ENCODE assay signal across 9 cellular contexts in the genomic region with DNA sequence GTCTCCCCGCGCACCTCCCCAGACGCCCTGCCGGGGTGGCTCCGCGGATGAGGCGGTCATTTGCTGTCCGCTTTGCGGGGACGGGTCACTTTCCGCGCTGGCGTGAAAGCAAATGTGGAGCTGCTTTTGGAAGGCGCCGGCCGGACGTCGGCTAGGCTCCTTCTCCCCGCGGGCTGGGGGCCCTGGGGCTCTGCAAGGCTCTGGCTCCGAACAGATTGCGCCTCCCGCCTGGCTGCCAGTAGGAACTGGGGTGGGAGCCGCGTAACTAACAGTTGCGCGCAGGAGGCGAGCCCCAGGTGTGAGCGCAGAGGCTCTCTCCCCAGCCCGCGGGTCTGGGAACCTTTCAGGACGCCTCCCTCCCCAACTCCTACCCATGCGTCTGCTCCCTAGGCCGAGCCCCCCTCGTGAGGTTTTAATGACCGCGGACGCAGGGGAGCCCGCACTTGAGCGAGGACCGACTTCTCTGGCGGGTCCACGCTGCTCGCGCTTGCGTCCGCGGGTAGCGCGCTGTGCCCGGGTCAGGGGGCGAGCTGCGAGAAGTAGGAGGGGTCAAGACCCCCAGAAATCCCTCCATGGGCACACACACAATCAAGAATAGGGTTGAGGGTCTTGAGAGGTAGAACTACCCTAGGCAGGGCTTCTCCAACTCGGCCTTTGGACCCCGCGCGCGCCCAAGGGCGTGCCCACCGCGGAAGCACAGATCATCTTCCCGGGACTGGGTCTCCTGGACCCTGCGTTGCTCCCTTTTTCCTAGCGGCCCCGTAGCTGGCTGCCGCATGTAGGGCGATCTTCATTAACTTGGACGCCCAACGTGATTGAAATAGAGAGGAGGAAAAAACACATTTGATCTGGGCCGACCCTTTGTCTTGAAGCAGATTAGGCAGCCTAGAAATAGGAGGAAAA.
DNase-seq lines count a peak whose midpoint lies in the region; ATAC-seq and TF ChIP-seq lines count a peak whose summit lies in the region.
"Had no signal": no experiment of that assay in that cellular context is flagged by ENCODE, and none has a peak within 500 bp of the region (broad histone marks: within the 10 kb centered on the region; RNA-seq: fewer than 3 reads in every experiment).

No MANE protein-coding gene starts in this region.

- H3F3A ChIP-seq in neural cell (ENCODE audit: insufficient read depth, low read length, poor library complexity, severe bottlenecking): no peaks in the 10 kb centered on the region

- no peak for TF ChIP-seq EP300 in neural cell (conservative IDR thresholded peaks at IDR 0.05; ENCODE audit: poor library complexity, severe bottlenecking)

- no peaks in the 10 kb centered on the region for H3K36me3 ChIP-seq in cardiac muscle cell
- H3K36me3 ChIP-seq in neural cell (ENCODE audit: insufficient read depth, low read length): no peaks in the 10 kb centered on the region
- H3K36me3 ChIP-seq in aorta (ENCODE audit: control insufficient read depth in 1 of 2, insufficient read depth in 2 of 2, low read length in 1 of 2): no peaks in the 10 kb centered on the region
- H3K36me3 ChIP-seq in right atrium auricular region: no peaks in the 10 kb centered on the region

- H3K4me1 ChIP-seq in cardiac muscle cell (ENCODE audit: low read depth) (peaks cover 29% of the 10 kb centered on the region), aorta (ENCODE audit: control insufficient read depth in 1 of 2, insufficient read depth in 2 of 2, low read length in 2 of 2) (no peaks in the 10 kb centered on the region), right atrium auricular region (peaks cover 0 to 17% of the 10 kb centered on the region in 2 donors)

- peak overlapping the region; percentile 2 for H3K27ac ChIP-seq in cardiac muscle cell
- H3K27ac ChIP-seq in neural cell (ENCODE audit: low read length): no peak overlapping the region
- H3K27ac ChIP-seq in aorta (ENCODE audit: low read depth in 1 of 2, low read length in 2 of 2): peak overlapping the region in 1 of 2 donors; percentile 22
- H3K27ac ChIP-seq in right atrium auricular region: no peak overlapping the region

- no peaks in the 10 kb centered on the region for H3K9me2 ChIP-seq in neural cell (ENCODE audit: insufficient read depth, low read length)

- no peak overlapping the region for H3K4me2 ChIP-seq in neural cell (ENCODE audit: low read length)

- H3K79me2 ChIP-seq in neural cell (replicated peaks; ENCODE audit: insufficient read depth, low read length): no peaks in the 10 kb centered on the region

- ATAC-seq in aorta (ENCODE audit: low FRiP score) (peak; percentile 59), HG03521 (IDR thresholded peaks at IDR 0.05; ENCODE audit: unreplicated experiment) (no peak)

- H3K4me3 ChIP-seq in cardiac muscle cell (peak overlapping the region; percentile 41), fibroblast of mammary gland (ENCODE audit: control insufficient read depth, low read depth, low read length) (peak overlapping the region; percentile 47), neural cell (ENCODE audit: low read length) (peak overlapping the region; percentile 51), aorta (ENCODE audit: low read length in 2 of 2) (peak overlapping the region; percentile 2 to 9), right atrium auricular region (no peak overlapping the region)

- WGBS in aorta, 2 donors: 4 to 6% methylated on average over 64 to 70 of the region's 70 CpGs

- intact Hi-C loops in cardiac septum (cut with DNase I): loop anchor here (5.0 to 10.0 kb wide), 2 partner anchors 893 to 1261 kb away; no protein-coding TSS in a partner anchor
- intact Hi-C loops in aorta (cut with DNase I): loop anchor here (10.0 kb wide), 3 partner anchors 263 to 1263 kb away; no protein-coding TSS in a partner anchor

- no peak overlapping the region for H3K9ac ChIP-seq in neural cell (ENCODE audit: low read length)

- peak; percentile 22 to 61 for DNase-seq in cardiac muscle cell (ENCODE audit: low read depth in 1 of 2, low spot score in 1 of 2)
- no peak for DNase-seq in cardiac septum (ENCODE audit: low spot score)
- no peak for DNase-seq in fibroblast of mammary gland (ENCODE audit: low read depth)
- DNase-seq in aorta: peak; percentile 49 to 74
- no peak for DNase-seq in right atrium auricular region (ENCODE audit: low spot score)
- DNase-seq in NCI-H2171 (lab: John Stamatoyannopoulos, UW): no peak
- DNase-seq: activated CD8-positive, alpha-beta memory T cell treated with anti-CD3 and anti-CD28 coated beads, Interleukin-2, amount 50 U/mL, for 4 hours had no signal

- no peak for TF ChIP-seq CTCF in cardiac muscle cell (IDR thresholded peaks at IDR 0.05; ENCODE audit: low read depth, low read length)
- no peak for TF ChIP-seq CTCF in fibroblast of mammary gland (conservative IDR thresholded peaks at IDR 0.05; ENCODE audit: control insufficient read depth, insufficient read depth, low read depth, low read length)
- no peak for TF ChIP-seq CTCF in neural cell (IDR thresholded peaks at IDR 0.05; ENCODE audit: poor library complexity, severe bottlenecking)
- TF ChIP-seq CTCF in right atrium auricular region (IDR thresholded peaks at IDR 0.05): no peak

- H2AFZ ChIP-seq in neural cell (ENCODE audit: low read depth, low read length): no peak overlapping the region

- TF ChIP-seq RAD21 in neural cell (conservative IDR thresholded peaks at IDR 0.05): no peak

- H3K9me3 ChIP-seq in cardiac muscle cell (ENCODE audit: low read depth): no peaks in the 10 kb centered on the region
- no peaks in the 10 kb centered on the region for H3K9me3 ChIP-seq in neural cell (ENCODE audit: low read length)
- no peaks in the 10 kb centered on the region for H3K9me3 ChIP-seq in aorta (ENCODE audit: control insufficient read depth, low read length)
- no peaks in the 10 kb centered on the region for H3K9me3 ChIP-seq in right atrium auricular region

- H3K27me3 ChIP-seq in cardiac muscle cell (peaks cover 27% of the 10 kb centered on the region), neural cell (ENCODE audit: insufficient read depth, low read depth, low read length) (peaks cover 76% of the 10 kb centered on the region), aorta (ENCODE audit: control insufficient read depth in 1 of 2, insufficient read depth in 2 of 2, low read length in 1 of 2) (no peaks in the 10 kb centered on the region), right atrium auricular region (peaks cover 48 to 63% of the 10 kb centered on the region in 2 donors)

- no peaks in the 10 kb centered on the region for H4K20me1 ChIP-seq in neural cell (ENCODE audit: insufficient read depth)

TF ChIP-seq in neural cell, 6 proteins besides CTCF, POLR2A, EP300 and RAD21:
- no peak for TF ChIP-seq TAF1 (IDR thresholded peaks at IDR 0.05; ENCODE audit: low read depth)
- TF ChIP-seq POLR2AphosphoS5 (IDR thresholded peaks at IDR 0.05): peak; percentile 17

Comparison
In these comparisons a context has a peak if more than half of its experiments do, and no peak if none do; other contexts are left out.
1. DNase-seq: peak in cardiac muscle cell (2 of 2) and aorta (2 of 2); none in cardiac septum (single experiment), fibroblast of mammary gland (single experiment), right atrium auricular region (single experiment) and NCI-H2171 (single experiment).
2. H3K4me3 ChIP-seq: peak in cardiac muscle cell (single experiment), fibroblast of mammary gland (single experiment), neural cell (single experiment) and aorta (2 of 2); none in right atrium auricular region (0 of 2).